In the genomic region with DNA sequence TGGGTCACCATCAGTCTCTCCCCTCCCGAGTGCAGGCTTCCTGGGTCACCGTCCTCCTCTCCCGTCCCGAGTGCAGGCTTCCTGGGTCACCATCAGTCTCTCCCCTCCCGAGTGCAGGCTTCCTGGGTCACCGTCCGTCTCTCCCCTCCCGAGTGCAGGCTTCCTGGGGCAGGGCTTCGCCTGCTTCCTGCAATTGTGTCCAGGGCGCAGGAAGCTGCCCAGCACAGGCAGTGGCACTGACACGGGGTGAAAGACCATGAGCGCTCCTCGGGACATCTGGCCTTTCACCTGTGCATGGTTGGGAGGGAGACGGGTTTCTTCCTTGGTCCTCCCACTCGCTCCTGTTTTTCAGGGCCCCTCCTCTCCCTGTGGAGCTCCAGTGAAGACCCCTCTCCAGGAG, we compare ENCODE assay signal across 8 cellular contexts.
DNase-seq lines count a peak whose midpoint lies in the region; FAIRE-seq and TF ChIP-seq lines count a peak whose summit lies in the region.
"Not testable (repeated sequence)": the region's sequence is repeated elsewhere in the genome, so short reads cannot be mapped to it uniquely, and the experiment has no call there.

No MANE protein-coding gene starts in this region.

- not testable (repeated sequence) for H2BK12ac ChIP-seq in H1 (ENCODE audit: low read depth, low read length)

- WGBS in H1 (ENCODE audit: extremely low coverage in 1 of 2, insufficient coverage in 1 of 2, insufficient read length in 1 of 2, insufficient replicate concordance in 2 of 2, low coverage in 1 of 2, low lambda C conversion rate in 2 of 2, missing lambda C conversion rate in 1 of 2), 2 experiments: 85% methylated on average over 13 of the region's 15 CpGs; no CpG with 5 or more reads in 1 of the 2 experiments
- 59% methylated on average over 15 of the region's 15 CpGs for WGBS in esophagus muscularis mucosa
- WGBS in stomach, 5 donors: 65 to 80% (median 74%) methylated on average over 15 of the region's 15 CpGs

- not testable (repeated sequence) for H3K9me3 ChIP-seq in colonic mucosa; H1 (ENCODE audit: insufficient read depth in 2 of 2, low read depth in 1 of 2, low read length in 1 of 2); esophagus muscularis mucosa; stomach; vagina

- intact Hi-C loops in colonic mucosa (cut with DNase I); esophagus muscularis mucosa (cut with DNase I); stomach (cut with DNase I; ENCODE audit: low total_unique reads); vagina (cut with DNase I): not testable (repeated sequence)

- H2BK5ac ChIP-seq in H1 (ENCODE audit: low read depth, low read length): not testable (repeated sequence)

- not testable (repeated sequence) for H3K4me3 Mint-ChIP-seq in activated T-cell treated with anti-CD3 and anti-CD28 coated beads, Interleukin-2, amount 50 U/mL, for 24 hours

- H2BK120ac ChIP-seq in H1 (replicated peaks; ENCODE audit: low read depth, low read length): not testable (repeated sequence)

- POLR2A ChIA-PET in H1 (lab: Charles Lee; ENCODE audit: partially characterized antibody): not testable (repeated sequence)

- H4K5ac ChIP-seq in H1 (ENCODE audit: insufficient read length, low read depth, low read length): not testable (repeated sequence)

- TF ChIP-seq POLR2A in H1 (IDR thresholded peaks at IDR 0.05; ENCODE audit: control extremely low read depth in 1 of 2, low read depth in 2 of 2, low read length in 2 of 2); esophagus muscularis mucosa (IDR thresholded peaks at IDR 0.05; ENCODE audit: low read depth); stomach (IDR thresholded peaks at IDR 0.05); vagina (IDR thresholded peaks at IDR 0.05): not testable (repeated sequence)

- not testable (repeated sequence) for H3K18ac ChIP-seq in H1 (ENCODE audit: extremely low read depth, low read length)

- not testable (repeated sequence) for H3K27ac Mint-ChIP-seq in activated T-cell treated with anti-CD3 and anti-CD28 coated beads, Interleukin-2, amount 50 U/mL, for 24 hours

- H3K9ac ChIP-seq in colonic mucosa (ENCODE audit: low read depth in 2 of 2, low read length in 2 of 2); H1 (replicated peaks in 1 of 4; ENCODE audit: extremely low read depth in 1 of 4, low read depth in 3 of 4, low read length in 3 of 4): not testable (repeated sequence)

- H3K14ac ChIP-seq in H1 (ENCODE audit: insufficient read length): not testable (repeated sequence)

- not testable (repeated sequence) for TF ChIP-seq CTCF in colonic mucosa (IDR thresholded peaks at IDR 0.05); H1 (IDR thresholded peaks at IDR 0.05; ENCODE audit: control extremely low read depth in 1 of 3, insufficient read depth in 1 of 3, low read depth in 1 of 3, low read length in 3 of 3); esophagus muscularis mucosa (IDR thresholded peaks at IDR 0.05); stomach (IDR thresholded peaks at IDR 0.05); vagina (IDR thresholded peaks at IDR 0.05)

- H2BK15ac ChIP-seq in H1 (ENCODE audit: low read length): not testable (repeated sequence)

- H2AFZ ChIP-seq in H1 (ENCODE audit: low read length): not testable (repeated sequence)

- H4K91ac ChIP-seq in H1 (replicated peaks; ENCODE audit: insufficient read length, low read length): not testable (repeated sequence)

- not testable (repeated sequence) for TF ChIP-seq RAD21 in H1 (IDR thresholded peaks at IDR 0.05 in 1 of 2, conservative IDR thresholded peaks at IDR 0.05 in 1 of 2; ENCODE audit: low read depth in 2 of 2, low read length in 2 of 2)

- not testable (repeated sequence) for H3K27me3 Mint-ChIP-seq in activated T-cell treated with anti-CD3 and anti-CD28 coated beads, Interleukin-2, amount 50 U/mL, for 24 hours

- TF ChIP-seq EP300 in H1 (IDR thresholded peaks at IDR 0.05; ENCODE audit: borderline replicate concordance in 1 of 2, low read depth in 2 of 2, low read length in 2 of 2); esophagus muscularis mucosa (IDR thresholded peaks at IDR 0.05); stomach (IDR thresholded peaks at IDR 0.05): not testable (repeated sequence)

- not testable (repeated sequence) for H3K4me2 ChIP-seq in H1 (ENCODE audit: insufficient read depth in 1 of 2, low read depth in 2 of 2, low read length in 2 of 2)

- CTCF ChIA-PET in H1 (lab: Charles Lee; ENCODE audit: partially characterized antibody): interaction anchor here (0.7 kb wide), 1 partner anchor 142 kb away, joined by 3 read pairs; no protein-coding TSS in a partner anchor

- not testable (repeated sequence) for H4K8ac ChIP-seq in H1 (ENCODE audit: extremely low read depth, insufficient read depth, low read length)

- FAIRE-seq in H1 (lab: Jason Lieb, UNC): not testable (repeated sequence)

- not testable (repeated sequence) for H3K23ac ChIP-seq in H1 (ENCODE audit: insufficient read length)

- H3K36me3 Mint-ChIP-seq in activated T-cell treated with anti-CD3 and anti-CD28 coated beads, Interleukin-2, amount 50 U/mL, for 24 hours (ENCODE audit: low read depth): not testable (repeated sequence)

- not testable (repeated sequence) for H3K4me3 ChIP-seq in H7 (ENCODE audit: insufficient read depth, low read depth, low read length); colonic mucosa; H1 (ENCODE audit: extremely low read depth in 1 of 4, insufficient read depth in 2 of 4, low read depth in 3 of 4, low read length in 4 of 4); esophagus muscularis mucosa; stomach; vagina

- not testable (repeated sequence) for H2BK20ac ChIP-seq in H1 (ENCODE audit: low read length)

- not testable (repeated sequence) for H3K27me3 ChIP-seq in H7 (ENCODE audit: control insufficient read depth, insufficient read depth, low read length); colonic mucosa; H1 (replicated peaks in 1 of 4; ENCODE audit: control insufficient read depth in 3 of 4, extremely low read depth in 1 of 4, insufficient read depth in 3 of 4, low read length in 3 of 4); vagina
- H3K27me3 ChIP-seq in esophagus muscularis mucosa: peaks cover 0 to 45% (median 0%) of the 10 kb centered on the region in 4 donors
- H3K27me3 ChIP-seq in stomach: peaks cover 0 to 19% (median 0%) of the 10 kb centered on the region in 3 donors

- not testable (repeated sequence) for H3K36me3 ChIP-seq in H7 (replicated peaks; ENCODE audit: control insufficient read depth, insufficient read depth, low read length); colonic mucosa; H1 (ENCODE audit: control insufficient read depth in 2 of 4, insufficient read depth in 4 of 4, low read length in 3 of 4); esophagus muscularis mucosa; stomach; vagina

- H3K4me1 ChIP-seq in colonic mucosa; H1 (replicated peaks in 1 of 4; ENCODE audit: control insufficient read depth in 3 of 4, insufficient read depth in 4 of 4, low read length in 3 of 4); esophagus muscularis mucosa; stomach; vagina: not testable (repeated sequence)

- not testable (repeated sequence) for H2AK5ac ChIP-seq in H1 (ENCODE audit: low read depth, low read length)

- H3K4me1 Mint-ChIP-seq in activated T-cell treated with anti-CD3 and anti-CD28 coated beads, Interleukin-2, amount 50 U/mL, for 24 hours (ENCODE audit: low read depth): not testable (repeated sequence)

- not testable (repeated sequence) for H3K27ac ChIP-seq in colonic mucosa; H1 (ENCODE audit: low read depth, low read length); esophagus muscularis mucosa (replicated peaks in 1 of 4); stomach; vagina

- DNase-seq in H7 (peak; percentile 28), colonic mucosa (peak; percentile 8), H1 (ENCODE audit: low read depth in 1 of 2, low spot score in 2 of 2) (peak in 1 of 2 experiments; percentile 30), esophagus muscularis mucosa (ENCODE audit: extremely low spot score) (peak; percentile 50), mesenteric fat pad (ENCODE audit: low spot score) (peak; percentile 80), stomach (peak; percentile 19), vagina (ENCODE audit: extremely low spot score in 2 of 2) (peak; percentile 25 to 37)
- DNase-seq in activated T-cell treated with anti-CD3 and anti-CD28 coated beads, Interleukin-2, amount 50 U/mL, for 24 hours: peak; percentile 18

- H3K9me3 Mint-ChIP-seq in activated T-cell treated with anti-CD3 and anti-CD28 coated beads, Interleukin-2, amount 50 U/mL, for 24 hours: not testable (repeated sequence)

- H3K4ac ChIP-seq in H1 (replicated peaks; ENCODE audit: insufficient read length, low read depth, low read length): peak overlapping the region; percentile 85

- not testable (repeated sequence) for H3K79me2 ChIP-seq in H1 (ENCODE audit: control insufficient read depth in 1 of 2, insufficient read depth in 2 of 2, low read length in 2 of 2)

- not testable (repeated sequence) for H3K79me1 ChIP-seq in H1 (ENCODE audit: low read depth, low read length)

- not testable (repeated sequence) for H3K23me2 ChIP-seq in H1 (ENCODE audit: low read depth, low read length)

- not testable (repeated sequence) for H4K20me1 ChIP-seq in H1 (replicated peaks in 1 of 2; ENCODE audit: control insufficient read depth in 1 of 2, insufficient read depth in 2 of 2, low read length in 2 of 2)

- not testable (repeated sequence) for H3K56ac ChIP-seq in H1 (replicated peaks; ENCODE audit: insufficient read length, low read depth, low read length)
